Comparison of ENCODE assay signal across 17 cellular contexts in the genomic region with DNA sequence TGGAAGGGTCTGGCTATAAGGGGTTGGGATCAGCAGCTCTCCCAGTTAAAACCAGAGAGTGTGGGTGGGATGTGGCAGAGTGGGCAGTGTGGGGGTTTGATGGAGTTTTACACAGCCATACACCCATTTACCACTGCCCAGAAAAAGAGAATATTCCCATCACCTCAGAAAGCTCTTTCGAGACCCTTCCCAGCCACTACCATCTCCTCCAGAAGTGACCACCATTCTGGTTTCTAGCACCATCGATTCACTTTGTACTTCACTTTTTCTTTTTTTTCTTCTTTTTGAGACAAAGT. TPM values are rescaled to one million over a fixed set of nuclear protein-coding genes. Genes with fewer than 3 reads are reported as not detected.
DNase-seq lines count a peak whose midpoint lies in the region; ATAC-seq and TF ChIP-seq lines count a peak whose summit lies in the region.
"Had no signal": no experiment of that assay in that cellular context is flagged by ENCODE, and none has a peak within 500 bp of the region (broad histone marks: within the 10 kb centered on the region; RNA-seq: fewer than 3 reads in every experiment).

No MANE protein-coding gene starts in this region.

- no TSS peak for BruUV-seq in HCT116 (replicated peaks; lab: Mats Ljungman, UMichigan)

- no peak overlapping the region for H3K4me3 ChIP-seq in HCT116 (replicated peaks in 1 of 2; ENCODE audit: low read depth in 1 of 2, low read length in 2 of 2)
- peak overlapping the region; percentile 24 for H3K4me3 ChIP-seq in psoas muscle
- H3K4me3 ChIP-seq in GM23338 = no peak overlapping the region
- H3K4me3 ChIP-seq: upper lobe of right lung had no signal

- peaks cover 11% of the 10 kb centered on the region; the same call in 1 of the 2 replicates for H4K20me1 ChIP-seq in HCT116 (ENCODE audit: insufficient read depth)
- H4K20me1 ChIP-seq in GM23338 (replicated peaks; ENCODE audit: insufficient read depth) = 0 out of 2 replicates have a peak, but pooled peaks cover 3% of the 10 kb centered on the region

- H3K4me2 ChIP-seq in HCT116 (ENCODE audit: low read length) (peak overlapping the region; percentile 78), GM23338 (no peak overlapping the region)

- peak overlapping the region; percentile 51 for H3K27ac Mint-ChIP-seq in activated CD4-positive, alpha-beta T cell treated with anti-CD3 and anti-CD28 coated beads for 36 hours
- H3K27ac Mint-ChIP-seq in effector memory CD8-positive, alpha-beta T cell = peak overlapping the region; percentile 69 to 92
- no peak overlapping the region for H3K27ac Mint-ChIP-seq in GM23338
- H3K27ac Mint-ChIP-seq: activated naive CD8-positive, alpha-beta T cell treated with anti-CD3 and anti-CD28 coated beads for 36 hours; endodermal cell; mesothelial cell of epicardium had no signal

- H3K9me2 ChIP-seq in HCT116 (ENCODE audit: insufficient read depth) = no peaks in the 10 kb centered on the region
- H3K9me2 ChIP-seq in GM23338 (ENCODE audit: insufficient read depth) = no peaks in the 10 kb centered on the region

- POLR2A ChIA-PET in activated CD4-positive, alpha-beta T cell treated with anti-CD3 and anti-CD28 coated beads for 36 hours (lab: Charles Lee) = no interaction called here
- POLR2A ChIA-PET in HCT116 (lab: Charles Lee) = interaction anchor here (1.2 to 1.7 kb wide), 2 partner anchors 9 to 14 kb away, joined by 3 to 4 read pairs; no protein-coding TSS in a partner anchor

- H3K4me3 Mint-ChIP-seq in activated CD4-positive, alpha-beta T cell treated with anti-CD3 and anti-CD28 coated beads for 36 hours = no peak overlapping the region
- H3K4me3 Mint-ChIP-seq in effector memory CD8-positive, alpha-beta T cell = no peak overlapping the region
- no peak overlapping the region for H3K4me3 Mint-ChIP-seq in GM23338
- H3K4me3 Mint-ChIP-seq: activated naive CD8-positive, alpha-beta T cell treated with anti-CD3 and anti-CD28 coated beads for 36 hours; endodermal cell; mesothelial cell of epicardium; WTC11 had no signal

- CTCF ChIA-PET in activated CD4-positive, alpha-beta T cell treated with anti-CD3 and anti-CD28 coated beads for 36 hours (lab: Charles Lee) = interaction anchor here (0.7 to 0.9 kb wide), 3 partner anchors 19 to 69 kb away, joined by 3 read pairs; no protein-coding TSS in a partner anchor
- CTCF ChIA-PET in HCT116 (lab: Charles Lee) = interaction anchor here (0.9 kb wide), 1 partner anchor 15 kb away, joined by 3 read pairs; no protein-coding TSS in a partner anchor

- H3K79me2 ChIP-seq in HCT116 (ENCODE audit: insufficient read depth, low read length) (peaks cover 93% of the 10 kb centered on the region), GM23338 (replicated peaks; ENCODE audit: insufficient read depth) (peaks cover 14% of the 10 kb centered on the region; the same call in 1 of the 2 replicates)

- RAD21 ChIA-PET in HCT116 (lab: Charles Lee; ENCODE audit: low non-redundant PET in 1 of 2, low total read pairs in 2 of 2, uncharacterized antibody in 2 of 2, unreplicated experiment in 2 of 2) = interaction anchor here in 1 of 2 experiments (1.2 kb wide), 1 partner anchor 9 kb away, joined by 4 read pairs; no protein-coding TSS in a partner anchor

- H3K27me3 Mint-ChIP-seq in activated CD4-positive, alpha-beta T cell treated with anti-CD3 and anti-CD28 coated beads for 36 hours = no peaks in the 10 kb centered on the region
- no peaks in the 10 kb centered on the region for H3K27me3 Mint-ChIP-seq in effector memory CD8-positive, alpha-beta T cell
- H3K27me3 Mint-ChIP-seq in GM23338 (ENCODE audit: insufficient read depth, low read depth, poor library complexity) = peaks cover 11% of the 10 kb centered on the region
- H3K27me3 Mint-ChIP-seq: activated naive CD8-positive, alpha-beta T cell treated with anti-CD3 and anti-CD28 coated beads for 36 hours had no signal

- TF ChIP-seq RAD21 in HCT116 (IDR thresholded peaks at IDR 0.05; ENCODE audit: low read depth) = no peak

- 95 to 98% (median 96%) methylated on average over 2 of the region's 2 CpGs for WGBS in psoas muscle, 3 donors

- H3K36me3 ChIP-seq in HCT116 (ENCODE audit: control insufficient read depth in 1 of 2, insufficient read depth in 2 of 2, low read length in 2 of 2) (peaks cover 11 to 24% of the 10 kb centered on the region in 2 experiments), psoas muscle (ENCODE audit: insufficient read depth in 1 of 2, low read depth in 1 of 2) (peaks cover 5 to 33% of the 10 kb centered on the region in 2 donors), GM23338 (ENCODE audit: insufficient read depth) (0 out of 2 replicates have a peak, but pooled peaks cover 4% of the 10 kb centered on the region)

- intact Hi-C loops in activated CD4-positive, alpha-beta T cell treated with anti-CD3 and anti-CD28 coated beads for 36 hours (cut with DNase I, micrococcal nuclease) = no loop called here
- intact Hi-C loops in HCT116 (cut with micrococcal nuclease) = loop anchor here (1.0 to 5.0 kb wide), 2 partner anchors 58 to 469 kb away; no protein-coding TSS in a partner anchor
- intact Hi-C loops in psoas muscle (cut with DNase I) = no loop called here

- H3K9me3 ChIP-seq in HCT116 (ENCODE audit: control insufficient read depth in 1 of 2, insufficient read depth in 1 of 2, low read depth in 1 of 2, low read length in 2 of 2) (no peaks in the 10 kb centered on the region), psoas muscle (no peaks in the 10 kb centered on the region)
- H3K9me3 ChIP-seq: upper lobe of right lung had no signal

- H2AFZ ChIP-seq in HCT116 (ENCODE audit: low read depth, low read length, poor library complexity, severe bottlenecking) (no peak overlapping the region), GM23338 (no peak overlapping the region)

- H3K27ac ChIP-seq in HCT116 (ENCODE audit: low read depth, low read length) (peak overlapping the region; percentile 74; the same call in 1 of the 2 replicates), psoas muscle (peak overlapping the region; percentile 99), GM23338 (ENCODE audit: low read depth) (no peak overlapping the region)

- peaks cover 14% of the 10 kb centered on the region for H3K36me3 Mint-ChIP-seq in activated CD4-positive, alpha-beta T cell treated with anti-CD3 and anti-CD28 coated beads for 36 hours (ENCODE audit: low read depth)
- peaks cover 6% of the 10 kb centered on the region for H3K36me3 Mint-ChIP-seq in effector memory CD8-positive, alpha-beta T cell (ENCODE audit: insufficient read depth)
- peaks cover 4% of the 10 kb centered on the region; the same call in 2 of the 3 replicates for H3K36me3 Mint-ChIP-seq in GM23338 (ENCODE audit: low read depth)

- H3K9me3 Mint-ChIP-seq in activated CD4-positive, alpha-beta T cell treated with anti-CD3 and anti-CD28 coated beads for 36 hours (ENCODE audit: low read depth) = no peaks in the 10 kb centered on the region
- no peaks in the 10 kb centered on the region for H3K9me3 Mint-ChIP-seq in effector memory CD8-positive, alpha-beta T cell
- H3K9me3 Mint-ChIP-seq in GM23338 = no peaks in the 10 kb centered on the region; the same call in 2 of the 3 replicates
- H3K9me3 Mint-ChIP-seq: activated naive CD8-positive, alpha-beta T cell treated with anti-CD3 and anti-CD28 coated beads for 36 hours; mesothelial cell of epicardium; WTC11 had no signal

- H3K4me1 ChIP-seq in HCT116 (ENCODE audit: control insufficient read depth in 1 of 2, insufficient read depth in 2 of 2, low read length in 2 of 2) = peaks cover 48 to 67% of the 10 kb centered on the region in 2 experiments
- peaks cover 86% of the 10 kb centered on the region for H3K4me1 ChIP-seq in psoas muscle
- H3K4me1 ChIP-seq in GM23338 (ENCODE audit: insufficient read depth) = peaks cover 5% of the 10 kb centered on the region

- H3K27me3 ChIP-seq in HCT116 (ENCODE audit: insufficient read depth, low read length) (no peaks in the 10 kb centered on the region), psoas muscle (ENCODE audit: insufficient read depth in 3 of 3, low read length in 2 of 3) (no peaks in the 10 kb centered on the region), GM23338 (ENCODE audit: insufficient read depth) (no peaks in the 10 kb centered on the region)
- H3K27me3 ChIP-seq: upper lobe of right lung had no signal

- no peak for ATAC-seq in activated CD4-positive, alpha-beta T cell treated with anti-CD3 and anti-CD28 coated beads for 36 hours
- ATAC-seq in HCT116 (no peak), psoas muscle (no peak), GM23338 (no peak)
- ATAC-seq in effector memory CD8-positive, alpha-beta T cell (replicated peaks) = no peak
- ATAC-seq: upper lobe of right lung had no signal

- no peak for DNase-seq in activated CD4-positive, alpha-beta T cell treated with anti-CD3 and anti-CD28 coated beads for 36 hours
- DNase-seq in activated CD4-positive, alpha-beta T cell treated with anti-CD3 and anti-CD28 coated beads, Interleukin-2, amount 50 U/mL, for 48 hours = no peak
- no peak for DNase-seq in HCT116 (ENCODE audit: low read depth, low spot score)
- DNase-seq in effector memory CD8-positive, alpha-beta T cell = no peak
- no peak for DNase-seq in psoas muscle
- no peak for DNase-seq in NCI-H1694 (lab: John Stamatoyannopoulos, UW)
- no peak for DNase-seq in SHP77 treated with DMSO at 0.1 percent for 48 hours (lab: John Stamatoyannopoulos, UW)
- no peak for DNase-seq in GM23338 (ENCODE audit: low spot score)
- DNase-seq: activated naive CD8-positive, alpha-beta T cell treated with anti-CD3 and anti-CD28 coated beads for 36 hours; endodermal cell; foreskin melanocyte; NCI-H187 treated with DMSO at 0.1 percent for 48 hours; stimulated activated CD4-positive, alpha-beta T cell treated with anti-CD3 and anti-CD28 coated beads, Interleukin-2, amount 100 ng/mL, for 48 hours; stimulated activated CD8-positive, alpha-beta memory T cell treated with anti-CD3 and anti-CD28 coated beads, Interleukin-4, amount 100 ng/mL, for 48 hours; upper lobe of right lung had no signal

- peaks cover 66% of the 10 kb centered on the region for H3K4me1 Mint-ChIP-seq in activated CD4-positive, alpha-beta T cell treated with anti-CD3 and anti-CD28 coated beads for 36 hours
- H3K4me1 Mint-ChIP-seq in effector memory CD8-positive, alpha-beta T cell (ENCODE audit: low read depth in 2 of 2) = peaks cover 16 to 28% of the 10 kb centered on the region in 2 donors
- peaks cover 38% of the 10 kb centered on the region for H3K4me1 Mint-ChIP-seq in GM23338

- TF ChIP-seq POLR2A in HCT116 (IDR thresholded peaks at IDR 0.05; ENCODE audit: borderline replicate concordance, extremely low read depth, insufficient read depth, insufficient read length) = no peak

- no peaks in the 10 kb centered on the region for H3F3A ChIP-seq in GM23338 (replicated peaks; ENCODE audit: low read depth)

- no peak overlapping the region for H3K9ac ChIP-seq in HCT116 (ENCODE audit: low read length)

- TF ChIP-seq CTCF in HCT116 (IDR thresholded peaks at IDR 0.05 in 2 of 3, conservative IDR thresholded peaks at IDR 0.05 in 1 of 3; ENCODE audit: borderline replicate concordance in 1 of 3, insufficient read depth in 1 of 3, low read depth in 2 of 3, low read length in 2 of 3) (no peak), psoas muscle (IDR thresholded peaks at IDR 0.05) (no peak), GM23338 (conservative IDR thresholded peaks at IDR 0.05; ENCODE audit: low read depth in 2 of 2) (no peak)

RNA-seq across cellular contexts. Expression of gene BAG3, which starts 15.5 kb away (rescaled TPM):
- total RNA-seq in activated CD4-positive, alpha-beta T cell treated with anti-CD3 and anti-CD28 coated beads for 36 hours = 10 to 100 TPM; 23.8 to 30.7 TPM
- total RNA-seq in HCT116 (2021; ENCODE audit: unreplicated experiment) (57.0 TPM), psoas muscle (100 to 1,000 TPM; 354 to 855 (median 486) TPM)
- 51.9 and 56.4 TPM in 2 replicates for polyA plus RNA-seq in HCT116 (2012)
- polyA plus RNA-seq in psoas muscle (100 to 1,000 TPM; 283 to 571 (median 364) TPM), GM23338 (2016; fragmentation: Nextera tagmentation; extraction: Ambion mirVana) (8.4 and 8.6 TPM in 2 replicates)
- 8.2 TPM in 2 replicates for total RNA-seq in GM23338 (2014; rRNA removed; shearing (Covaris generic))

RNA-seq across cellular contexts. Expression of gene INPP5F, which starts 59.2 kb away (rescaled TPM):
- total RNA-seq in activated CD4-positive, alpha-beta T cell treated with anti-CD3 and anti-CD28 coated beads for 36 hours = 10 to 100 TPM; 10.9 to 12.6 TPM
- total RNA-seq in HCT116 (2021; ENCODE audit: unreplicated experiment) (21.6 TPM), psoas muscle (10 to 100 TPM in 3 of 4 donors, 1 to 10 TPM in 1; 8.0 to 12.3 (median 10.7) TPM)
- 9.5 and 13.5 TPM in 2 replicates for polyA plus RNA-seq in HCT116 (2012)
- polyA plus RNA-seq in psoas muscle (10 to 100 TPM in 1 of 3 donors, 1 to 10 TPM in 2; 6.0 to 10.0 (median 8.0) TPM), GM23338 (2016; fragmentation: Nextera tagmentation; extraction: Ambion mirVana) (36.2 and 41.4 TPM in 2 replicates)
- 80.3 and 86.0 TPM in 2 replicates for total RNA-seq in GM23338 (2014; rRNA removed; shearing (Covaris generic))
